In the genomic region with DNA sequence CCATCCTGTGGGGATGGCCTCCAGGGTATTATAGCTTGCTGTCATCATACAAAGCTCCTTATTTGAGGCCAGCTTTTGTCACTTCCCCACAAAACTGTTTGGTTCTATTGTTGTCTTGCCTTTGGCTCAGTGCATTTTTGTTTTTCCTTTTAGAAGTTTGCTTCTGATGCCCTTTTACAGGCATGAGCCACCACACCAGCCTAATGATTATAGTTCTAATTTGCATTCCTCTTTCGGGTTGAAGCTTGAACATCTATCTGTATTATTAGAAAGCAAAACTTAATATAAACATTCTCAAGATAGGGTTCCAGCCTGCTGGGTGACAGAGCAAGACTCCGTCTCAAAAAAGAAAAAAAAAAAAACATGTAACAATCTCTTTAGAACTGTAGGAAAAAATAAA, we compare ENCODE assay signal across 18 cellular contexts. TPM values are rescaled to one million over a fixed set of nuclear protein-coding genes. Genes with fewer than 3 reads are reported as not detected.
DNase-seq lines count a peak whose midpoint lies in the region; ATAC-seq and TF ChIP-seq lines count a peak whose summit lies in the region.
"Had no signal": no experiment of that assay in that cellular context is flagged by ENCODE, and none has a peak within 500 bp of the region (broad histone marks: within the 10 kb centered on the region; RNA-seq: fewer than 3 reads in every experiment).

No MANE protein-coding gene starts in this region.

- peaks cover 18% of the 10 kb centered on the region for H3K36me3 Mint-ChIP-seq in activated CD4-positive, alpha-beta T cell treated with anti-CD3 and anti-CD28 coated beads for 36 hours (ENCODE audit: low read depth)

- no peak for TF ChIP-seq EP300 in gastroesophageal sphincter (IDR thresholded peaks at IDR 0.05)

- H3K27me3 Mint-ChIP-seq in activated CD4-positive, alpha-beta T cell treated with anti-CD3 and anti-CD28 coated beads for 36 hours = no peaks in the 10 kb centered on the region
- H3K27me3 Mint-ChIP-seq: activated T-helper 17 cell treated with anti-CD3 and anti-CD28 coated beads, Interleukin-2, amount 50 U/mL, for 72 hours; CD4-positive, CD25-positive, alpha-beta regulatory T cell had no signal

- no peaks in the 10 kb centered on the region for H3K9me3 ChIP-seq in HEK293 (ENCODE audit: control insufficient read depth, insufficient read depth, low read depth, low read length)
- H3K9me3 ChIP-seq in gastroesophageal sphincter = no peaks in the 10 kb centered on the region
- H3K9me3 ChIP-seq: ovary, vagina had no signal

- CTCF ChIA-PET in GM10248 (lab: Yijun Ruan, JAX) (interaction anchor here (1.1 to 1.5 kb wide), 3 partner anchors 10 to 16 kb away, joined by 3 to 4 read pairs (median 4); no protein-coding TSS in a partner anchor), HEK293 (lab: Yijun Ruan, JAX) (no interaction called here)
- CTCF ChIA-PET in activated CD4-positive, alpha-beta T cell treated with anti-CD3 and anti-CD28 coated beads for 36 hours (lab: Charles Lee) = no interaction called here

- no peak overlapping the region for H3K4me3 Mint-ChIP-seq in activated CD4-positive, alpha-beta T cell treated with anti-CD3 and anti-CD28 coated beads for 36 hours
- H3K4me3 Mint-ChIP-seq: activated T-helper 17 cell treated with anti-CD3 and anti-CD28 coated beads, Interleukin-2, amount 50 U/mL, for 72 hours; CD4-positive, CD25-positive, alpha-beta regulatory T cell had no signal

- H3K4me3 ChIP-seq in HEK293 (ENCODE audit: low read depth, low read length) (no peak overlapping the region), gastroesophageal sphincter (no peak overlapping the region)
- H3K4me3 ChIP-seq: ovary, vagina had no signal

- no peak overlapping the region for H3K27ac Mint-ChIP-seq in activated CD4-positive, alpha-beta T cell treated with anti-CD3 and anti-CD28 coated beads for 36 hours
- H3K27ac Mint-ChIP-seq: activated T-helper 17 cell treated with anti-CD3 and anti-CD28 coated beads, Interleukin-2, amount 50 U/mL, for 72 hours had no signal

- peaks cover 13% of the 10 kb centered on the region for H3K4me1 Mint-ChIP-seq in activated CD4-positive, alpha-beta T cell treated with anti-CD3 and anti-CD28 coated beads for 36 hours

- no peak for TF ChIP-seq POLR2A in gastroesophageal sphincter (IDR thresholded peaks at IDR 0.05)

- H3K36me3 ChIP-seq in HEK293 (ENCODE audit: control insufficient read depth in 2 of 2, insufficient read depth in 1 of 2, low read length in 2 of 2) (peaks cover 11 to 32% of the 10 kb centered on the region in 2 experiments; a peak in 2 of 3 replicates), gastroesophageal sphincter (peaks cover 0 to 41% of the 10 kb centered on the region in 2 donors)
- H3K36me3 ChIP-seq: ovary had no signal

- no peaks in the 10 kb centered on the region for H3K27me3 ChIP-seq in gastroesophageal sphincter
- H3K27me3 ChIP-seq: ovary, vagina had no signal

- ATAC-seq in GM18861 (IDR thresholded peaks at IDR 0.05; ENCODE audit: unreplicated experiment) = peak; percentile 58
- ATAC-seq in HG03460 (IDR thresholded peaks at IDR 0.05; ENCODE audit: unreplicated experiment) = peak; percentile 73
- no peak for ATAC-seq in activated CD4-positive, alpha-beta T cell treated with anti-CD3 and anti-CD28 coated beads for 36 hours
- no peak for ATAC-seq in gastroesophageal sphincter
- ATAC-seq: activated T-helper 17 cell treated with anti-CD3 and anti-CD28 coated beads, Interleukin-2, amount 50 U/mL, for 72 hours; Right ventricle myocardium inferior had no signal

- 33 to 50% methylated on average over 1 of the region's 2 CpGs for WGBS in gastroesophageal sphincter (ENCODE audit: low coverage in 1 of 2), 2 donors

- peak; percentile 24 for DNase-seq in GM10248 (ENCODE audit: extremely low spot score)
- no peak for DNase-seq in stimulated activated naive CD4-positive, alpha-beta T cell (lab: John Stamatoyannopoulos, UW)
- DNase-seq in globus pallidus (ENCODE audit: low spot score) = no peak
- no peak for DNase-seq in activated CD4-positive, alpha-beta T cell treated with anti-CD3 and anti-CD28 coated beads for 36 hours
- DNase-seq: ACHN; activated CD8-positive, alpha-beta memory T cell treated with anti-CD3 and anti-CD28 coated beads for 24 hours; CD4-positive, CD25-positive, alpha-beta regulatory T cell; NCI-H1694 treated with DMSO at 0.1 percent for 48 hours; ovary; stimulated activated CD4-positive, alpha-beta T cell treated with anti-CD3 and anti-CD28 coated beads, Interleukin-2, amount 100 ng/mL, for 24 hours; T-helper 1 cell had no signal

- intact Hi-C loops in activated CD4-positive, alpha-beta T cell treated with anti-CD3 and anti-CD28 coated beads for 36 hours (cut with DNase I, micrococcal nuclease) = no loop called here

- no peak overlapping the region for H3K27ac ChIP-seq in HEK293 (ENCODE audit: extremely low read depth, low read depth, low read length)
- H3K27ac ChIP-seq in gastroesophageal sphincter = no peak overlapping the region
- H3K27ac ChIP-seq: ovary, vagina had no signal

- TF ChIP-seq CTCF in GM10248 (IDR thresholded peaks at IDR 0.05; ENCODE audit: control extremely low read depth, extremely low read depth, low read depth, missing control alignments) (no peak), HEK293 (tag by site-specific recombination; IDR thresholded peaks at IDR 0.05) (no peak), gastroesophageal sphincter (IDR thresholded peaks at IDR 0.05) (no peak)

- H3K4me1 ChIP-seq in HEK293 (ENCODE audit: control insufficient read depth, insufficient read depth, low read length) (no peaks in the 10 kb centered on the region), gastroesophageal sphincter (peaks cover 0 to 13% (median 0%) of the 10 kb centered on the region in 3 donors)
- H3K4me1 ChIP-seq: vagina had no signal

- H3K9me3 Mint-ChIP-seq in activated CD4-positive, alpha-beta T cell treated with anti-CD3 and anti-CD28 coated beads for 36 hours (ENCODE audit: low read depth) = no peaks in the 10 kb centered on the region
- H3K9me3 Mint-ChIP-seq: activated T-helper 17 cell treated with anti-CD3 and anti-CD28 coated beads, Interleukin-2, amount 50 U/mL, for 72 hours; CD4-positive, CD25-positive, alpha-beta regulatory T cell had no signal

- POLR2A ChIA-PET in GM10248 (lab: Yijun Ruan, JAX) (no interaction called here), HEK293 (lab: Yijun Ruan, JAX) (no interaction called here)
- POLR2A ChIA-PET in activated CD4-positive, alpha-beta T cell treated with anti-CD3 and anti-CD28 coated beads for 36 hours (lab: Charles Lee) = interaction anchor here (0.6 kb wide), 1 partner anchor 49 kb away, joined by 4 read pairs; no protein-coding TSS in a partner anchor

TF ChIP-seq in HEK293, 187 proteins besides CTCF, POLR2A, EP300 and RAD21:
- TF ChIP-seq ZNF121 (tag by site-specific recombination; IDR thresholded peaks at IDR 0.05) = 0 out of 2 replicates have a peak, but pooled peaks have one; percentile 3
- TF ChIP-seq ZNF514 (tag by site-specific recombination; IDR thresholded peaks at IDR 0.05) = no peak

RNA-seq across cellular contexts. Expression of a gene that starts 39.8 kb away (rescaled TPM):
- total RNA-seq in activated CD4-positive, alpha-beta T cell treated with anti-CD3 and anti-CD28 coated beads for 36 hours = 100 to 1,000 TPM; 129 to 130 TPM
- 10 to 100 TPM; 38.5 to 68.2 (median 49.1) TPM for total RNA-seq in gastroesophageal sphincter

Comparison
In these comparisons a context has a peak if more than half of its experiments do, and no peak if none do; other contexts are left out.
1. ATAC-seq: peak in GM18861 (single experiment) and HG03460 (single experiment); none in activated CD4-positive, alpha-beta T cell treated with anti-CD3 and anti-CD28 coated beads for 36 hours (single experiment) and gastroesophageal sphincter (single experiment).